Comparison of ENCODE assay signal across 16 cellular contexts in genomic region chr4:18390655-18391369, GRCh38.
DNase-seq lines count a peak whose midpoint lies in the region; ATAC-seq and TF ChIP-seq lines count a peak whose summit lies in the region.
"Had no signal": no experiment of that assay in that cellular context is flagged by ENCODE, and none has a peak within 500 bp of the region (broad histone marks: within the 10 kb centered on the region; RNA-seq: fewer than 3 reads in every experiment).

No MANE protein-coding gene starts in this region.

- no peak for TF ChIP-seq CTCF in foreskin keratinocyte (conservative IDR thresholded peaks at IDR 0.05)
- no peak for TF ChIP-seq CTCF in HFFc6 (IDR thresholded peaks at IDR 0.05)

- DNase-seq in GM03348 (ENCODE audit: low spot score): peak; percentile 19
- peak; percentile 2 for DNase-seq in SK-MEL-5 (ENCODE audit: low read depth, low spot score)
- DNase-seq in foreskin keratinocyte: peak in 1 of 2 donors; percentile 40
- DNase-seq in neuronal stem cell (ENCODE audit: low spot score): no peak
- no peak for DNase-seq in GOT3 (lab: John Stamatoyannopoulos, UW)
- DNase-seq in left cardiac atrium: no peak
- no peak for DNase-seq in NK-92 (lab: John Stamatoyannopoulos, UW; ENCODE audit: unreplicated experiment)
- no peak for DNase-seq in HFFc6
- DNase-seq: DMS153, NCI-H446, nephron progenitor cell, SHP77, T-helper 2 cell had no signal

- no peaks in the 10 kb centered on the region for H3K36me3 Mint-ChIP-seq in HFFc6 (ENCODE audit: low read depth)
- H3K36me3 Mint-ChIP-seq: stimulated activated memory B cell treated with anti-CD40 and anti-IgM and Interleukin-4, amounts not matched to agents 10 μg/mL and 1 μg/mL and 100 μg/mL, for 72 hours had no signal

- H3K27ac Mint-ChIP-seq in HFFc6: no peak overlapping the region
- H3K27ac Mint-ChIP-seq: nephron progenitor cell; stimulated activated memory B cell treated with anti-CD40 and anti-IgM and Interleukin-4, amounts not matched to agents 10 μg/mL and 1 μg/mL and 100 μg/mL, for 72 hours had no signal

- H3K9me3 Mint-ChIP-seq in HFFc6: peaks cover 57% of the 10 kb centered on the region
- H3K9me3 Mint-ChIP-seq: nephron progenitor cell had no signal

- H2BK15ac ChIP-seq in neuronal stem cell (ENCODE audit: low read length): no peak overlapping the region

- in situ Hi-C loops in SK-MEL-5 (cut with HindIII; ENCODE audit: low pct_unique_long_range_greater_than_20kb, low sequenced_read_pairs): no loop called here

- no peak overlapping the region for H2BK5ac ChIP-seq in neuronal stem cell (ENCODE audit: low read length)

- no CpG with 5 or more reads among the region's 5 CpGs for WGBS in neuronal stem cell (ENCODE audit: extremely low coverage in 2 of 2, insufficient read length in 2 of 2, insufficient replicate concordance in 1 of 2), 2 donors

- ATAC-seq in foreskin keratinocyte (peak; percentile 46), left cardiac atrium (no peak)
- ATAC-seq: stimulated activated memory B cell treated with anti-CD40 and anti-IgM and Interleukin-4, amounts not matched to agents 10 μg/mL and 1 μg/mL and 100 μg/mL, for 72 hours had no signal

- no peak overlapping the region for H2BK120ac ChIP-seq in neuronal stem cell (ENCODE audit: low read depth, low read length)

- peak overlapping the region; percentile 66 for H2AFZ ChIP-seq in neuronal stem cell (ENCODE audit: low read length)

- H3K4me2 ChIP-seq in neuronal stem cell (ENCODE audit: insufficient read depth, low read length, poor library complexity, severe bottlenecking): no peak overlapping the region
- H3K4me2 ChIP-seq: BLaER1 treated with 17β-estradiol and CSF1 and Interleukin-3, amounts not matched to agents 10 nM and 100 nM had no signal

- no peak overlapping the region for H4K91ac ChIP-seq in neuronal stem cell (ENCODE audit: low read depth, low read length, poor library complexity)

- H3K4me1 ChIP-seq in foreskin keratinocyte: no peaks in the 10 kb centered on the region
- peaks cover 2 to 39% of the 10 kb centered on the region in 2 donors for H3K4me1 ChIP-seq in neuronal stem cell (ENCODE audit: control insufficient read depth in 2 of 2, insufficient read depth in 1 of 2, low read depth in 1 of 2, low read length in 2 of 2)
- H3K4me1 ChIP-seq: BLaER1 treated with 17β-estradiol and CSF1 and Interleukin-3, amounts not matched to agents 10 nM and 100 nM; tibial nerve had no signal

- no peak overlapping the region for H3K9ac ChIP-seq in neuronal stem cell (ENCODE audit: low read depth, low read length, poor library complexity)
- H3K9ac ChIP-seq: BLaER1 treated with 17β-estradiol and CSF1 and Interleukin-3, amounts not matched to agents 10 nM and 100 nM had no signal

- H3K36me3 ChIP-seq in neuronal stem cell (replicated peaks in 1 of 2; ENCODE audit: control insufficient read depth in 2 of 2, insufficient read depth in 2 of 2, low read length in 2 of 2): no peaks in the 10 kb centered on the region
- H3K36me3 ChIP-seq: BLaER1 treated with 17β-estradiol and CSF1 and Interleukin-3, amounts not matched to agents 10 nM and 100 nM; tibial nerve had no signal

- peaks cover 1% of the 10 kb centered on the region; the same call in 1 of the 2 replicates for H3K27me3 Mint-ChIP-seq in HFFc6 (ENCODE audit: insufficient read depth)
- H3K27me3 Mint-ChIP-seq: stimulated activated memory B cell treated with anti-CD40 and anti-IgM and Interleukin-4, amounts not matched to agents 10 μg/mL and 1 μg/mL and 100 μg/mL, for 72 hours had no signal

- H3K27ac ChIP-seq in foreskin keratinocyte (no peak overlapping the region), neuronal stem cell (replicated peaks; ENCODE audit: low read length) (peak overlapping the region; percentile 14)
- H3K27ac ChIP-seq: BLaER1 treated with 17β-estradiol and CSF1 and Interleukin-3, amounts not matched to agents 10 nM and 100 nM; tibial nerve had no signal

- H3K18ac ChIP-seq in neuronal stem cell (ENCODE audit: low read length): no peak overlapping the region

- intact Hi-C loops in left cardiac atrium (cut with DNase I): no loop called here

- no peak overlapping the region for H2BK12ac ChIP-seq in neuronal stem cell (ENCODE audit: low read length)

- no peak overlapping the region for H2AK5ac ChIP-seq in neuronal stem cell (ENCODE audit: low read depth, low read length)

- no peak overlapping the region for H3K23ac ChIP-seq in neuronal stem cell (ENCODE audit: low read depth, low read length, poor library complexity)

- no peak overlapping the region for H3K4me3 Mint-ChIP-seq in HFFc6
- H3K4me3 Mint-ChIP-seq: nephron progenitor cell; stimulated activated memory B cell treated with anti-CD40 and anti-IgM and Interleukin-4, amounts not matched to agents 10 μg/mL and 1 μg/mL and 100 μg/mL, for 72 hours had no signal

- H3K79me1 ChIP-seq in neuronal stem cell (ENCODE audit: low read depth, low read length): no peaks in the 10 kb centered on the region

- no peak overlapping the region for H3K4ac ChIP-seq in neuronal stem cell (ENCODE audit: low read length)

- no peaks in the 10 kb centered on the region for H3K9me3 ChIP-seq in neuronal stem cell (replicated peaks in 1 of 2; ENCODE audit: control insufficient read depth in 2 of 2, insufficient read depth in 1 of 2, low read depth in 1 of 2, low read length in 2 of 2)
- H3K9me3 ChIP-seq: tibial nerve had no signal

- peak overlapping the region in 1 of 2 donors; percentile 10 for H3K4me3 ChIP-seq in neuronal stem cell (ENCODE audit: low read length in 2 of 2)
- H3K4me3 ChIP-seq: BLaER1 treated with 17β-estradiol and CSF1 and Interleukin-3, amounts not matched to agents 10 nM and 100 nM; tibial nerve had no signal

- no peak overlapping the region for H4K8ac ChIP-seq in neuronal stem cell (ENCODE audit: low read depth, low read length)

- no peak overlapping the region for H3K14ac ChIP-seq in neuronal stem cell (ENCODE audit: low read length)

- no peaks in the 10 kb centered on the region for H3K27me3 ChIP-seq in foreskin keratinocyte
- no peaks in the 10 kb centered on the region for H3K27me3 ChIP-seq in neuronal stem cell (ENCODE audit: control insufficient read depth in 3 of 3, insufficient read depth in 3 of 3, low read depth in 1 of 3, low read length in 3 of 3)
- H3K27me3 ChIP-seq: BLaER1 treated with 17β-estradiol and CSF1 and Interleukin-3, amounts not matched to agents 10 nM and 100 nM; tibial nerve had no signal

- H3K4me1 Mint-ChIP-seq in HFFc6 (ENCODE audit: low read depth): no peaks in the 10 kb centered on the region
- H3K4me1 Mint-ChIP-seq: stimulated activated memory B cell treated with anti-CD40 and anti-IgM and Interleukin-4, amounts not matched to agents 10 μg/mL and 1 μg/mL and 100 μg/mL, for 72 hours had no signal

Comparison
In these comparisons a context has a peak if more than half of its experiments do, and no peak if none do; other contexts are left out.
1. DNase-seq: peak in GM03348 (single experiment) and SK-MEL-5 (single experiment); none in neuronal stem cell (single experiment), GOT3 (single experiment), left cardiac atrium (single experiment), NK-92 (single experiment) and HFFc6 (single experiment).